1 cellular context compared by ENCODE assay signal in the genomic region with DNA sequence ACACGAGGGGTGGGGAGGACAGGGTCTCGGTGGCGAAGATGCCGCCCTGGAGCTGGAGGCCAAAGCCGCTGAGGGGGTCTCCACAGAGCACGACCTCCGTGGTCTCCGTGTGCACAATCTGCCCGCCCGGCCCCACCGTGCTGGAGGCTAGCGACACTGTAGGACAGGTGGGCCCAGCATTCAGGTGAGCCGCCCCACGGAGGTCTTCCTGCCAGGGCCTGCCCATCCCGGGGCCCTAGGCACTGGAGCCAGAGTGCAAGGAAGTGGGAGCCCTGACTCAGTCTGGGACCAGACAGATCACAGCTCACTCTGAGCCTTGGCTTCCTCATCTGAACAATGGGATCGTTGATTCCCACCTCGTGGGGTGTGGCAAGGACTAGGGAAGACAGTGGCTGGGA.
TF ChIP-seq lines count a peak whose summit lies in the region.

No MANE protein-coding gene starts in this region.

TF ChIP-seq in H1, 55 proteins besides CTCF, POLR2A, EP300 and RAD21 (continued from another document):
- no peak for TF ChIP-seq NANOG (IDR thresholded peaks at IDR 0.05; ENCODE audit: insufficient read depth, low read depth, low read length, poor library complexity, severe bottlenecking)
- no peak for TF ChIP-seq CBX5 (IDR thresholded peaks at IDR 0.05; ENCODE audit: low read depth, low read length)
- TF ChIP-seq JUND (IDR thresholded peaks at IDR 0.05; ENCODE audit: low read length) = no peak
- TF ChIP-seq RXRA (IDR thresholded peaks at IDR 0.05; ENCODE audit: insufficient read depth, low read depth, low read length) = no peak
- TF ChIP-seq BRCA1 (IDR thresholded peaks at IDR 0.05; ENCODE audit: low read depth, low read length) = no peak
- TF ChIP-seq, protein P1, sequence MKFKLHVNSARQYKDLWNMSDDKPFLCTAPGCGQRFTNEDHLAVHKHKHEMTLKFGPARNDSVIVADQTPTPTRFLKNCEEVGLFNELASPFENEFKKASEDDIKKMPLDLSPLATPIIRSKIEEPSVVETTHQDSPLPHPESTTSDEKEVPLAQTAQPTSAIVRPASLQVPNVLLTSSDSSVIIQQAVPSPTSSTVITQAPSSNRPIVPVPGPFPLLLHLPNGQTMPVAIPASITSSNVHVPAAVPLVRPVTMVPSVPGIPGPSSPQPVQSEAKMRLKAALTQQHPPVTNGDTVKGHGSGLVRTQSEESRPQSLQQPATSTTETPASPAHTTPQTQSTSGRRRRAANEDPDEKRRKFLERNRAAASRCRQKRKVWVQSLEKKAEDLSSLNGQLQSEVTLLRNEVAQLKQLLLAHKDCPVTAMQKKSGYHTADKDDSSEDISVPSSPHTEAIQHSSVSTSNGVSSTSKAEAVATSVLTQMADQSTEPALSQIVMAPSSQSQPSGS (IDR thresholded peaks at IDR 0.05; ENCODE audit: low read length) = no peak
- TF ChIP-seq ZNF274 (IDR thresholded peaks at IDR 0.05; ENCODE audit: borderline replicate concordance, extremely low read depth, low read length) = no peak
- TF ChIP-seq CEBPB (IDR thresholded peaks at IDR 0.05; ENCODE audit: low read depth, low read length) = no peak
- no peak for TF ChIP-seq SAP30 (IDR thresholded peaks at IDR 0.05; ENCODE audit: insufficient read depth, insufficient replicate concordance, low read length)
- no peak for TF ChIP-seq KDM1A (IDR thresholded peaks at IDR 0.05; ENCODE audit: borderline replicate concordance, low read length)
